Comparison of ENCODE assay signal across 1 cellular context in the genomic region with DNA sequence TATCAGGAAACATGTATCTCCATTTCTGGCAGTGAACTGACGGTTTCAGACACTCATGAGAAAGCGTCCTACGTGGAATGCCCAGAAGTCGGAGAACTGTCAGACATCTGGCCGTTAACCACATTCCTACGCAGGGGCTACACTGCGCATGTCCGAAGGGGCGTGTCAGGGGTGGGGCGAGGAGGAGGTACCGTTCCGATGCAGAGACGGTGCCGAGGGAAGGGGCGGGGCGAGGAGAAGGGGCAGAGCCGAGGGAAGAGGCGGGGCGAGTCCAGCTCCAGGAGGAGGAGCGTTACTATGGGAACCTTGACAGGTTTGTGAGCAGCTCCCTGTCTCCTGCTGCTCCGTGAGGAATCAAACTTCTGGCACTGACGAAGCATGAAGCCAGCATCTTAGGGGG.
TF ChIP-seq lines count a peak whose summit lies in the region.

No MANE protein-coding gene starts in this region.

TF ChIP-seq in HepG2, 621 proteins besides CTCF, POLR2A, EP300 and RAD21 (continued from another document):
- TF ChIP-seq, protein P1, sequence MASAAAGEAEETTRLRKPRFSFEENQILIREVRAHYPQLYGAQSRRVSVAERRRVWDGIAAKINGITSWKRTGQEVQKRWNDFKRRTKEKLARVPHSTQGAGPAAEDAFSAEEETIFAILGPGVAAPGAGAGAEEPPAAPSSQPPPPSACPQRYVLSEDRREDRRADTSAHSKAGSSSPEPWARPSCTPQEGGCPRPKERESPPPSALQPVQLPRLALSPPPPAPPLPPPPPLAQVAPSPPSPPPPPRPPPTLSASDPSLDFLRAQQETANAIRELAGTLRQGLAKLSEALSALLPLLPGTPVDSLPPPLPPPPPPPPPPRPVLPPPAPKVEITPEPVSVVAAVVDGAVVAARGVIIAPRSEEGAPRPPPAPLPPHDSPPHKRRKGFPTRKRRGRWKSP (CRISPR knock-in tag; IDR thresholded peaks at IDR 0.05): no peak
- TF ChIP-seq IRF2 (CRISPR knock-in tag; IDR thresholded peaks at IDR 0.05) (no peak), PAWR (CRISPR knock-in tag; IDR thresholded peaks at IDR 0.05; ENCODE audit: borderline replicate concordance) (no peak), ZBTB20 (CRISPR knock-in tag; IDR thresholded peaks at IDR 0.05; ENCODE audit: borderline replicate concordance, low read depth) (no peak), ZNF678 (CRISPR knock-in tag; IDR thresholded peaks at IDR 0.05) (no peak)
- TF ChIP-seq, protein P2, sequence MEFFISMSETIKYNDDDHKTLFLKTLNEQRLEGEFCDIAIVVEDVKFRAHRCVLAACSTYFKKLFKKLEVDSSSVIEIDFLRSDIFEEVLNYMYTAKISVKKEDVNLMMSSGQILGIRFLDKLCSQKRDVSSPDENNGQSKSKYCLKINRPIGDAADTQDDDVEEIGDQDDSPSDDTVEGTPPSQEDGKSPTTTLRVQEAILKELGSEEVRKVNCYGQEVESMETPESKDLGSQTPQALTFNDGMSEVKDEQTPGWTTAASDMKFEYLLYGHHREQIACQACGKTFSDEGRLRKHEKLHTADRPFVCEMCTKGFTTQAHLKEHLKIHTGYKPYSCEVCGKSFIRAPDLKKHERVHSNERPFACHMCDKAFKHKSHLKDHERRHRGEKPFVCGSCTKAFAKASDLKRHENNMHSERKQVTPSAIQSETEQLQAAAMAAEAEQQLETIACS (CRISPR knock-in tag; IDR thresholded peaks at IDR 0.05): no peak
